ENCODE assay signal across 14 cellular contexts in the genomic region with DNA sequence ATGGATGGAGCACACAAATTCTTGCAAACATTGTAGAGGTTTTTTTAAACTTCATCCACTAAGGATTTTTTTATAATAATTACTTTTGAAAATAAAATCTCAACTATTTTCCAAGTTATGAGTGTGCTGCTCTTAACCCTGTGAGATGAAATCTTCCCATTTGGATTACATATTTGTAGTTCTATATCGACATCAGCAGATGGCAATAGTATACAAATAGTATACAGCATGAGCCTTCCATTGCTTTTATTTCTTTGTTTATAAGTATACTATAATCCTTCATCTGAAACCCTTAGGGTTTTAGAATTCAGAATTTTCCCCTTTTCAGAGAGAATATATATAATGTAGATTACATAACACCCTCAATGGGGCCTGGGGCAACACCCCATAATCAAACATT.
DNase-seq lines count a peak whose midpoint lies in the region; ATAC-seq and TF ChIP-seq lines count a peak whose summit lies in the region.
"Had no signal": no experiment of that assay in that cellular context is flagged by ENCODE, and none has a peak within 500 bp of the region (broad histone marks: within the 10 kb centered on the region; RNA-seq: fewer than 3 reads in every experiment).

No MANE protein-coding gene starts in this region.

- peak; percentile 17; the same call in 1 of the 2 replicates for ATAC-seq in IMR-90 (ENCODE audit: low read depth)
- ATAC-seq in mucosa of descending colon: peak; percentile 40
- no peak for ATAC-seq in activated T-helper 17 cell treated with anti-CD3 and anti-CD28 coated beads, Interleukin-2, amount 50 U/mL, for 72 hours (replicated peaks)
- ATAC-seq in HG02623 (IDR thresholded peaks at IDR 0.05; ENCODE audit: unreplicated experiment): no peak

- no TSS peak for BruUV-seq in IMR-90 (replicated peaks; lab: Mats Ljungman, UMichigan)

- no peaks in the 10 kb centered on the region for H3K4me1 Mint-ChIP-seq in activated T-helper 17 cell treated with anti-CD3 and anti-CD28 coated beads, Interleukin-2, amount 50 U/mL, for 72 hours

- DNase-seq in COR-L47 (lab: John Stamatoyannopoulos, UW) (peak; percentile 2), IMR-90 (no peak), mucosa of descending colon (no peak), NCI-H2227 (lab: John Stamatoyannopoulos, UW; ENCODE audit: unreplicated experiment) (no peak)
- DNase-seq: activated CD4-positive, alpha-beta T cell treated with anti-CD3 and anti-CD28 coated beads for 4 hours; activated effector memory CD4-positive, alpha-beta T cell treated with anti-CD3 and anti-CD28 coated beads, Interleukin-2, amount 50 U/mL, for 16 hours; KBM-7; stimulated activated CD4-positive, alpha-beta T cell treated with anti-CD3 and anti-CD28 coated beads, Interleukin-1b, Interleukin-23, amount 100 ng/mL, for 48 hours had no signal

- H3K4me3 ChIP-seq in IMR-90 (ENCODE audit: insufficient read depth, low read depth, low read length): no peak overlapping the region
- H3K4me3 ChIP-seq in mucosa of descending colon: no peak overlapping the region
- H3K4me3 ChIP-seq: breast epithelium, SK-N-MC had no signal

- H3K56ac ChIP-seq in IMR-90 (ENCODE audit: extremely low read depth, insufficient read depth, low read length): no peak overlapping the region

- H3K18ac ChIP-seq in IMR-90 (ENCODE audit: low read depth, low read length): no peak overlapping the region

- H3K4me3 Mint-ChIP-seq in activated T-helper 17 cell treated with anti-CD3 and anti-CD28 coated beads, Interleukin-2, amount 50 U/mL, for 72 hours: no peak overlapping the region
- H3K4me3 Mint-ChIP-seq: stimulated activated naive CD8-positive, alpha-beta T cell treated with anti-CD3 and anti-CD28 coated beads, Interleukin-15, Interleukin-2, amounts not matched to agents 100 ng/mL and 50 ng/mL, for 24 hours had no signal

- no peak overlapping the region for H2BK20ac ChIP-seq in IMR-90 (ENCODE audit: low read depth, low read length)

- TF ChIP-seq RAD21 in IMR-90 (IDR thresholded peaks at IDR 0.05; ENCODE audit: low read length): peak; percentile 22; the same call in 1 of the 2 replicates

- no peaks in the 10 kb centered on the region; the same call in 1 of the 2 replicates for H3K9me1 ChIP-seq in IMR-90 (ENCODE audit: insufficient read depth, low read length)

- CTCF ChIA-PET in IMR-90 (lab: Yijun Ruan, JAX): no interaction called here

- no peak overlapping the region for H3K14ac ChIP-seq in IMR-90 (replicated peaks; ENCODE audit: low read depth, low read length)

- H3K4me2 ChIP-seq in IMR-90 (ENCODE audit: low read depth, low read length): no peak overlapping the region

- peaks cover 29% of the 10 kb centered on the region for H3K36me3 Mint-ChIP-seq in activated T-helper 17 cell treated with anti-CD3 and anti-CD28 coated beads, Interleukin-2, amount 50 U/mL, for 72 hours (ENCODE audit: low read depth)

- no peak overlapping the region for H2BK120ac ChIP-seq in IMR-90 (ENCODE audit: low read depth, low read length)

- H3K4me1 ChIP-seq in IMR-90 (ENCODE audit: control insufficient read depth, insufficient read depth, low read length) (no peaks in the 10 kb centered on the region), mucosa of descending colon (ENCODE audit: low read depth) (no peaks in the 10 kb centered on the region)
- H3K4me1 ChIP-seq: breast epithelium had no signal

- no peak overlapping the region for H2BK5ac ChIP-seq in IMR-90 (ENCODE audit: low read depth, low read length, poor library complexity, severe bottlenecking)

- H2BK15ac ChIP-seq in IMR-90 (ENCODE audit: low read depth, low read length): no peak overlapping the region

- no peak overlapping the region for H2AK9ac ChIP-seq in IMR-90 (replicated peaks; ENCODE audit: low read depth, low read length, poor library complexity)

- H3K9me3 ChIP-seq in IMR-90 (ENCODE audit: control insufficient read depth, insufficient read depth, low read length) (no peaks in the 10 kb centered on the region), mucosa of descending colon (no peaks in the 10 kb centered on the region)
- H3K9me3 ChIP-seq: breast epithelium had no signal

- H2AFZ ChIP-seq in IMR-90 (replicated peaks; ENCODE audit: low read length, poor library complexity): no peak overlapping the region

- no peak overlapping the region for H3K23ac ChIP-seq in IMR-90 (ENCODE audit: low read depth, low read length)

- POLR2A ChIA-PET in IMR-90 (lab: Charles Lee; ENCODE audit: unreplicated experiment): no interaction called here

- intact Hi-C loops in IMR-90 (cut with micrococcal nuclease): loop anchor here (1.0 kb wide), 1 partner anchor 73 kb away; no protein-coding TSS in a partner anchor
- intact Hi-C loops in mucosa of descending colon (cut with DNase I, micrococcal nuclease): no loop called here

- H3K9me3 Mint-ChIP-seq in activated T-helper 17 cell treated with anti-CD3 and anti-CD28 coated beads, Interleukin-2, amount 50 U/mL, for 72 hours: no peaks in the 10 kb centered on the region
- H3K9me3 Mint-ChIP-seq: stimulated activated naive CD8-positive, alpha-beta T cell treated with anti-CD3 and anti-CD28 coated beads, Interleukin-15, Interleukin-2, amounts not matched to agents 100 ng/mL and 50 ng/mL, for 24 hours had no signal

- no peaks in the 10 kb centered on the region for H3K27me3 ChIP-seq in IMR-90 (ENCODE audit: control insufficient read depth, insufficient read depth, low read length)
- H3K27me3 ChIP-seq: breast epithelium had no signal

- no peaks in the 10 kb centered on the region for H3K79me1 ChIP-seq in IMR-90 (ENCODE audit: low read depth in 1 of 2, low read length in 2 of 2)

- no peak overlapping the region for H3K9ac ChIP-seq in IMR-90 (ENCODE audit: low read depth, low read length)

- H3K27ac Mint-ChIP-seq in activated T-helper 17 cell treated with anti-CD3 and anti-CD28 coated beads, Interleukin-2, amount 50 U/mL, for 72 hours: no peak overlapping the region
- H3K27ac Mint-ChIP-seq: stimulated activated naive CD8-positive, alpha-beta T cell treated with anti-CD3 and anti-CD28 coated beads, Interleukin-15, Interleukin-2, amounts not matched to agents 100 ng/mL and 50 ng/mL, for 24 hours had no signal

- no peak overlapping the region for H4K5ac ChIP-seq in IMR-90 (ENCODE audit: low read depth, low read length)

- no peaks in the 10 kb centered on the region for H3K27me3 Mint-ChIP-seq in activated T-helper 17 cell treated with anti-CD3 and anti-CD28 coated beads, Interleukin-2, amount 50 U/mL, for 72 hours
- H3K27me3 Mint-ChIP-seq: stimulated activated naive CD8-positive, alpha-beta T cell treated with anti-CD3 and anti-CD28 coated beads, Interleukin-15, Interleukin-2, amounts not matched to agents 100 ng/mL and 50 ng/mL, for 24 hours had no signal

- TF ChIP-seq CTCF in IMR-90 (conservative IDR thresholded peaks at IDR 0.05; ENCODE audit: low read depth, low read length) (peak; percentile 24; the same call in 1 of the 2 replicates), VCaP (conservative IDR thresholded peaks at IDR 0.05) (peak; percentile 55), mucosa of descending colon (IDR thresholded peaks at IDR 0.05) (no peak)

- in situ Hi-C loops in IMR-90 (cut with MboI; ENCODE audit: low sequenced_read_pairs): no loop called here

- no peak overlapping the region for H2AK5ac ChIP-seq in IMR-90 (ENCODE audit: low read depth, low read length)

- H3K36me3 ChIP-seq in IMR-90 (ENCODE audit: control insufficient read depth, insufficient read depth, low read length): 0 out of 2 replicates have a peak, but pooled peaks cover 1% of the 10 kb centered on the region
- H3K36me3 ChIP-seq in mucosa of descending colon (ENCODE audit: low read depth): no peaks in the 10 kb centered on the region
- H3K36me3 ChIP-seq: breast epithelium had no signal

- no peaks in the 10 kb centered on the region for H4K20me1 ChIP-seq in IMR-90 (ENCODE audit: insufficient read depth, low read length)

- TF ChIP-seq POLR2A in IMR-90 (IDR thresholded peaks at IDR 0.05; ENCODE audit: low read depth, low read length): no peak

- H4K91ac ChIP-seq in IMR-90 (ENCODE audit: insufficient read depth, low read depth, low read length): no peak overlapping the region

- dilution Hi-C loops in IMR-90 (cut with HindIII; ENCODE audit: low sequenced_read_pairs, unreplicated experiment): no loop called here

- H3K4ac ChIP-seq in IMR-90 (ENCODE audit: low read depth, low read length): no peak overlapping the region

- H4K8ac ChIP-seq in IMR-90 (ENCODE audit: low read depth in 2 of 2, low read length in 2 of 2): no peak overlapping the region

- no CpG with 5 or more reads among the region's 1 CpG for whole genome bisulfite sequencing in IMR-90 (ENCODE audit: extremely low coverage in 2 of 2, insufficient read length in 1 of 2), 2 experiments

- H3K27ac ChIP-seq in IMR-90 (ENCODE audit: insufficient read depth, low read length) (no peak overlapping the region), VCaP (no peak overlapping the region)
- H3K27ac ChIP-seq: breast epithelium, SK-N-MC had no signal

TF ChIP-seq in IMR-90, 13 proteins besides CTCF, POLR2A, EP300 and RAD21:
- TF ChIP-seq BHLHE40 (IDR thresholded peaks at IDR 0.05; ENCODE audit: low read depth, low read length): no peak
- no peak for TF ChIP-seq MAZ (IDR thresholded peaks at IDR 0.05; ENCODE audit: borderline replicate concordance, low read depth, low read length)
- TF ChIP-seq SMC3 (IDR thresholded peaks at IDR 0.05; ENCODE audit: low read depth, low read length): peak; percentile 23; the same call in 1 of the 2 replicates

Comparison
In these comparisons a context has a peak if more than half of its experiments do, and no peak if none do; other contexts are left out.
1. ATAC-seq: peak in IMR-90 (single experiment) and mucosa of descending colon (single experiment); none in activated T-helper 17 cell treated with anti-CD3 and anti-CD28 coated beads, Interleukin-2, amount 50 U/mL, for 72 hours (single experiment) and HG02623 (single experiment).